8 cellular contexts compared by ENCODE assay signal in genomic region chr2:120013569-120014223, GRCh38. TPM values are rescaled to one million over a fixed set of nuclear protein-coding genes. Genes with fewer than 3 reads are reported as not detected.
DNase-seq lines count a peak whose midpoint lies in the region; ATAC-seq and TF ChIP-seq lines count a peak whose summit lies in the region.

No MANE protein-coding gene starts in this region.

- intact Hi-C loops in CD4-positive, alpha-beta T cell (cut with DNase I, micrococcal nuclease), result loop anchor here in 1 of 2 experiments (2.0 to 5.0 kb wide), 3 partner anchors 159 to 336 kb away; partner anchors contain the start of genes PTPN4 and TMEM177
- intact Hi-C loops in left ventricle myocardium superior (cut with micrococcal nuclease), result no loop called here
- intact Hi-C loops in gastrocnemius medialis (cut with DNase I; ENCODE audit: low total_unique reads), result loop anchor here (5.0 to 10.0 kb wide), 3 partner anchors 59 to 301 kb away; partner anchors contain the start of gene PTPN4

- in situ Hi-C loops in gastrocnemius medialis (cut with MboI; ENCODE audit: low sequenced_read_pairs in 4 of 4), result loop anchor here in 1 of 4 donors (25.0 kb wide), 1 partner anchor 251 kb away; the partner anchor contains the start of gene PTPN4

- H3K27me3 ChIP-seq in CD4-positive, alpha-beta T cell (ENCODE audit: control insufficient read depth, insufficient read depth, low read length), result no peaks in the 10 kb centered on the region
- no peaks in the 10 kb centered on the region for H3K27me3 ChIP-seq in gastrocnemius medialis

- no peaks in the 10 kb centered on the region for H3K9me3 Mint-ChIP-seq in CD4-positive, alpha-beta T cell
- H3K9me3 Mint-ChIP-seq in HFFc6, result no peaks in the 10 kb centered on the region
- H3K9me3 Mint-ChIP-seq in activated CD4-positive, alpha-beta memory T cell treated with anti-CD3 and anti-CD28 coated beads, Interleukin-2, amount 10 ng/mL, durations not matched to agents 7 days and 5 days, result no peaks in the 10 kb centered on the region

- H3K27ac ChIP-seq in CD4-positive, alpha-beta T cell (ENCODE audit: low read depth, low read length), result no peak overlapping the region
- peak overlapping the region; percentile 89 to 97 (median 92) for H3K27ac ChIP-seq in gastrocnemius medialis

- H3K4me3 Mint-ChIP-seq in CD4-positive, alpha-beta T cell, result peak overlapping the region; percentile 87
- H3K4me3 Mint-ChIP-seq in HFFc6, result peak overlapping the region; percentile 78
- peak overlapping the region; percentile 67 for H3K4me3 Mint-ChIP-seq in activated CD4-positive, alpha-beta memory T cell treated with anti-CD3 and anti-CD28 coated beads, Interleukin-2, amount 10 ng/mL, durations not matched to agents 7 days and 5 days

- no peak for TF ChIP-seq CTCF in CD4-positive, alpha-beta T cell (IDR thresholded peaks at IDR 0.05)
- TF ChIP-seq CTCF in HFFc6 (IDR thresholded peaks at IDR 0.05), result no peak
- TF ChIP-seq CTCF in gastrocnemius medialis (IDR thresholded peaks at IDR 0.05 in 4 of 5, conservative IDR thresholded peaks at IDR 0.05 in 1 of 5), result no peak

- H3K36me3 ChIP-seq in gastrocnemius medialis, result no peaks in the 10 kb centered on the region

- no peak for ATAC-seq in CD4-positive, alpha-beta T cell (ENCODE audit: poor library complexity)
- ATAC-seq in left ventricle myocardium superior (peak; percentile 1), gastrocnemius medialis (peak; percentile 21 to 28), GM19463 (IDR thresholded peaks at IDR 0.05; ENCODE audit: unreplicated experiment) (no peak), GM18868 (IDR thresholded peaks at IDR 0.05; ENCODE audit: unreplicated experiment) (no peak)

- H3K9me3 ChIP-seq in CD4-positive, alpha-beta T cell (ENCODE audit: control insufficient read depth, low read length), result no peaks in the 10 kb centered on the region
- no peaks in the 10 kb centered on the region for H3K9me3 ChIP-seq in gastrocnemius medialis

- peaks cover 21% of the 10 kb centered on the region for H3K4me1 Mint-ChIP-seq in CD4-positive, alpha-beta T cell (ENCODE audit: low read depth)
- peaks cover 7% of the 10 kb centered on the region for H3K4me1 Mint-ChIP-seq in HFFc6 (ENCODE audit: low read depth)
- peaks cover 15% of the 10 kb centered on the region for H3K4me1 Mint-ChIP-seq in activated CD4-positive, alpha-beta memory T cell treated with anti-CD3 and anti-CD28 coated beads, Interleukin-2, amount 10 ng/mL, durations not matched to agents 7 days and 5 days

- no peaks in the 10 kb centered on the region for H3K36me3 Mint-ChIP-seq in CD4-positive, alpha-beta T cell (ENCODE audit: low read depth)
- H3K36me3 Mint-ChIP-seq in HFFc6 (ENCODE audit: low read depth), result no peaks in the 10 kb centered on the region
- H3K36me3 Mint-ChIP-seq in activated CD4-positive, alpha-beta memory T cell treated with anti-CD3 and anti-CD28 coated beads, Interleukin-2, amount 10 ng/mL, durations not matched to agents 7 days and 5 days (ENCODE audit: low read depth), result no peaks in the 10 kb centered on the region

- CTCF ChIA-PET in CD4-positive, alpha-beta T cell (lab: Charles Lee), result no interaction called here
- CTCF ChIA-PET in activated CD4-positive, alpha-beta memory T cell treated with anti-CD3 and anti-CD28 coated beads, Interleukin-2, amount 10 ng/mL, durations not matched to agents 7 days and 5 days (lab: Charles Lee), result interaction anchor here (0.8 to 1.2 kb wide), 3 partner anchors 8 to 299 kb away, joined by 3 read pairs; no protein-coding TSS in a partner anchor

- H3K27ac Mint-ChIP-seq in CD4-positive, alpha-beta T cell, result no peak overlapping the region
- H3K27ac Mint-ChIP-seq in HFFc6, result no peak overlapping the region
- H3K27ac Mint-ChIP-seq in activated CD4-positive, alpha-beta memory T cell treated with anti-CD3 and anti-CD28 coated beads, Interleukin-2, amount 10 ng/mL, durations not matched to agents 7 days and 5 days, result no peak overlapping the region

- no peak for TF ChIP-seq POLR2A in gastrocnemius medialis (IDR thresholded peaks at IDR 0.05)

- POLR2A ChIA-PET in CD4-positive, alpha-beta T cell (lab: Charles Lee), result interaction anchor here (0.8 to 1.9 kb wide), 5 partner anchors 84 to 335 kb away, joined by 3 to 14 read pairs (median 8); partner anchors contain the start of genes PTPN4 and TMEM177
- POLR2A ChIA-PET in activated CD4-positive, alpha-beta memory T cell treated with anti-CD3 and anti-CD28 coated beads, Interleukin-2, amount 10 ng/mL, durations not matched to agents 7 days and 5 days (lab: Charles Lee), result interaction anchor here (1.0 to 2.1 kb wide), 3 partner anchors 27 to 253 kb away, joined by 3 to 6 read pairs (median 4); no protein-coding TSS in a partner anchor

- DNase-seq in CD4-positive, alpha-beta T cell, result peak in 2 of 10 experiments; percentile 3 to 6
- DNase-seq in HFFc6 (no peak), left ventricle myocardium superior (no peak), gastrocnemius medialis (peak in 1 of 2 donors; percentile 42), DMS114 treated with DMSO at 0.1 percent for 48 hours (lab: John Stamatoyannopoulos, UW; ENCODE audit: unreplicated experiment) (no peak)
- DNase-seq in activated CD4-positive, alpha-beta memory T cell treated with anti-CD3 and anti-CD28 coated beads, Interleukin-2, amount 10 ng/mL, durations not matched to agents 7 days and 5 days, result no peak

- H3K4me1 ChIP-seq in gastrocnemius medialis, result peaks cover 13 to 25% of the 10 kb centered on the region in 2 donors

- no peaks in the 10 kb centered on the region for H3K27me3 Mint-ChIP-seq in CD4-positive, alpha-beta T cell
- H3K27me3 Mint-ChIP-seq in HFFc6 (ENCODE audit: insufficient read depth), result no peaks in the 10 kb centered on the region
- H3K27me3 Mint-ChIP-seq in activated CD4-positive, alpha-beta memory T cell treated with anti-CD3 and anti-CD28 coated beads, Interleukin-2, amount 10 ng/mL, durations not matched to agents 7 days and 5 days, result peaks cover 13% of the 10 kb centered on the region

- peak overlapping the region; percentile 88 to 98 (median 95) for H3K4me3 ChIP-seq in gastrocnemius medialis

RNA-seq across cellular contexts. Expression of gene EPB41L5, which starts 0.8 kb away (rescaled TPM):
- 1 to 10 TPM; 4.6 to 5.1 TPM for total RNA-seq in CD4-positive, alpha-beta T cell
- 1 to 10 TPM in 3 of 6 experiments, under 1 TPM in 3; 0.63 to 1.3 (median 0.92) TPM for total RNA-seq in HFFc6 (2021; fragmentation: NEBNext Ultra II Directional; extraction: Animal tissue kit (Norgen Biotek cat#: 25700))
- total RNA-seq in activated CD4-positive, alpha-beta memory T cell treated with anti-CD3 and anti-CD28 coated beads, Interleukin-2, amount 10 ng/mL, durations not matched to agents 7 days and 5 days, result 1 to 10 TPM; 2.1 to 2.8 TPM
- total RNA-seq in left ventricle myocardium superior, result 9.3 TPM
- 10 to 100 TPM in 2 of 4 donors, 1 to 10 TPM in 2; 8.3 to 41.1 (median 12.7) TPM for total RNA-seq in gastrocnemius medialis

Comparison
In these comparisons a context has a peak if more than half of its experiments do, and no peak if none do; other contexts are left out.
1. ATAC-seq: peak in left ventricle myocardium superior (single experiment) and gastrocnemius medialis (2 of 2); none in CD4-positive, alpha-beta T cell (single experiment), GM19463 (single experiment) and GM18868 (single experiment).
2. Peak in every context shown above with its lines, with median percentiles within 50 percentile points of each other: H3K4me3 Mint-ChIP-seq.